1 cellular context compared by ENCODE assay signal in genomic region chr19:35882074-35882832, GRCh38.
TF ChIP-seq lines count a peak whose summit lies in the region.

No MANE protein-coding gene starts in this region.

TF ChIP-seq in K562, 482 proteins besides CTCF, POLR2A, EP300 and RAD21:
- TF ChIP-seq CEBPB (tag; IDR thresholded peaks at IDR 0.05) (no peak), CBX1 (IDR thresholded peaks at IDR 0.05; ENCODE audit: low read depth) (no peak), CC2D1A (IDR thresholded peaks at IDR 0.05) (peak; percentile 27; the same call in 1 of the 2 replicates), ZC3H11A (IDR thresholded peaks at IDR 0.05; ENCODE audit: low read depth, low read length) (peak; percentile 38; the same call in 1 of the 2 replicates), SMC3 (conservative IDR thresholded peaks at IDR 0.05; ENCODE audit: insufficient read depth, low read depth, low read length) (peak; percentile 68), RCOR1 (IDR thresholded peaks at IDR 0.05; ENCODE audit: borderline replicate concordance in 1 of 2, low read depth in 2 of 2, low read length in 2 of 2) (0 out of 4 replicates have a peak, but pooled peaks of 1 of the 2 experiments have one; percentile 8), PBX2 (CRISPR knock-in tag; IDR thresholded peaks at IDR 0.05; ENCODE audit: low read depth) (no peak), PBX2 (tag; conservative IDR thresholded peaks at IDR 0.05; ENCODE audit: low read depth) (peak; percentile 32; the same call in 1 of the 2 replicates), SMARCB1 (IDR thresholded peaks at IDR 0.05; ENCODE audit: insufficient read length, low read depth) (no peak), VEZF1 (CRISPR knock-in tag; IDR thresholded peaks at IDR 0.05) (0 out of 2 replicates have a peak, but pooled peaks have one; percentile 16), RBFOX2 (IDR thresholded peaks at IDR 0.05; ENCODE audit: low read depth, low read length) (no peak), FOXJ2 (tag; IDR thresholded peaks at IDR 0.05) (no peak), DEAF1 (CRISPR knock-in tag; IDR thresholded peaks at IDR 0.05) (peak; percentile 90), PTRF (tag; IDR thresholded peaks at IDR 0.05) (no peak), L3MBTL2 (IDR thresholded peaks at IDR 0.05) (no peak), KDM1A (IDR thresholded peaks at IDR 0.05) (no peak), HNRNPH1 (optimal IDR thresholded peaks at IDR 0.05; ENCODE audit: low read depth, low read length) (no peak), WHSC1 (IDR thresholded peaks at IDR 0.05; ENCODE audit: low read length) (no peak), KDM4B (IDR thresholded peaks at IDR 0.05; ENCODE audit: borderline replicate concordance in 2 of 2, low read depth in 1 of 2) (no peak), ARID2 (IDR thresholded peaks at IDR 0.05) (peak; percentile 36; the same call in 1 of the 2 replicates)
- TF ChIP-seq, protein P1, sequence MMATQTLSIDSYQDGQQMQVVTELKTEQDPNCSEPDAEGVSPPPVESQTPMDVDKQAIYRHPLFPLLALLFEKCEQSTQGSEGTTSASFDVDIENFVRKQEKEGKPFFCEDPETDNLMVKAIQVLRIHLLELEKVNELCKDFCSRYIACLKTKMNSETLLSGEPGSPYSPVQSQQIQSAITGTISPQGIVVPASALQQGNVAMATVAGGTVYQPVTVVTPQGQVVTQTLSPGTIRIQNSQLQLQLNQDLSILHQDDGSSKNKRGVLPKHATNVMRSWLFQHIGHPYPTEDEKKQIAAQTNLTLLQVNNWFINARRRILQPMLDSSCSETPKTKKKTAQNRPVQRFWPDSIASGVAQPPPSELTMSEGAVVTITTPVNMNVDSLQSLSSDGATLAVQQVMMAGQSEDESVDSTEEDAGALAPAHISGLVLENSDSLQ (IDR thresholded peaks at IDR 0.05) = peak; percentile 31; the same call in 1 of the 2 replicates
- TF ChIP-seq, protein P2, sequence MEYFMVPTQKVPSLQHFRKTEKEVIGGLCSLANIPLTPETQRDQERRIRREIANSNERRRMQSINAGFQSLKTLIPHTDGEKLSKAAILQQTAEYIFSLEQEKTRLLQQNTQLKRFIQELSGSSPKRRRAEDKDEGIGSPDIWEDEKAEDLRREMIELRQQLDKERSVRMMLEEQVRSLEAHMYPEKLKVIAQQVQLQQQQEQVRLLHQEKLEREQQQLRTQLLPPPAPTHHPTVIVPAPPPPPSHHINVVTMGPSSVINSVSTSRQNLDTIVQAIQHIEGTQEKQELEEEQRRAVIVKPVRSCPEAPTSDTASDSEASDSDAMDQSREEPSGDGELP (CRISPR knock-in tag; IDR thresholded peaks at IDR 0.05; ENCODE audit: borderline replicate concordance) = no peak
